ENCODE assay signal across 18 cellular contexts in the genomic region with DNA sequence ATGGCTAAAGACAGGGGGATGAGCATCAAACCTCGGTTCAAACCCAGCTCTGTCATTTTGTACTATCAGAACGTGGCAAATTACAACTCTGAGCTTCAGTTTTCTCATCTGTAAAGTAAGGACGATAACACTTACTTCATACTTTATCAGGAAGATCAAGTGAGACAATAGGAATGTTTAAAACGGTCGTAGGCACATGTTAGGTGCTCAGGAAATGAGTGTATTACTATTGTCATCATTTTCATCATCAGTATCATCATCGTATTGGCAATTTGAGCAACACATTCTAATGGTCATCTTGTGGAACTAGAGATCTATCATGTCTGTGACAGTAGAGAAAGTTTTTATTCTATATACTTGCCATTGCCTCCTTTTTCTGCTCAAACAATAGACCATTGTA. TPM values are rescaled to one million over a fixed set of nuclear protein-coding genes. Genes with fewer than 3 reads are reported as not detected.
DNase-seq lines count a peak whose midpoint lies in the region; TF ChIP-seq lines count a peak whose summit lies in the region.
"Had no signal": no experiment of that assay in that cellular context is flagged by ENCODE, and none has a peak within 500 bp of the region (broad histone marks: within the 10 kb centered on the region; RNA-seq: fewer than 3 reads in every experiment).

No MANE protein-coding gene starts in this region.

- H3K9me3 Mint-ChIP-seq in activated CD4-positive, alpha-beta T cell treated with anti-CD3 and anti-CD28 coated beads, Interleukin-2, amount 10 ng/mL, durations not matched to agents 24 days and 14 days = no peaks in the 10 kb centered on the region
- no peaks in the 10 kb centered on the region for H3K9me3 Mint-ChIP-seq in endothelial cell (ENCODE audit: unreplicated experiment)
- H3K9me3 Mint-ChIP-seq: CD4-positive, alpha-beta T cell; GM23338; H9 had no signal

- H3K27ac Mint-ChIP-seq in activated CD4-positive, alpha-beta T cell treated with anti-CD3 and anti-CD28 coated beads, Interleukin-2, amount 10 ng/mL, durations not matched to agents 24 days and 14 days = no peak overlapping the region
- H3K27ac Mint-ChIP-seq in endothelial cell (ENCODE audit: unreplicated experiment) = peak overlapping the region; percentile 48
- H3K27ac Mint-ChIP-seq: CD14-positive monocyte; CD4-positive, alpha-beta T cell; CD8-positive, alpha-beta memory T cell; GM23338; H9 had no signal

- H3K27me3 Mint-ChIP-seq in activated CD4-positive, alpha-beta T cell treated with anti-CD3 and anti-CD28 coated beads, Interleukin-2, amount 10 ng/mL, durations not matched to agents 24 days and 14 days = peaks cover 34% of the 10 kb centered on the region
- peaks cover 3% of the 10 kb centered on the region for H3K27me3 Mint-ChIP-seq in endothelial cell (ENCODE audit: unreplicated experiment)

- intact Hi-C loops in activated CD4-positive, alpha-beta T cell treated with anti-CD3 and anti-CD28 coated beads, Interleukin-2, amount 10 ng/mL, durations not matched to agents 24 days and 14 days (cut with micrococcal nuclease) = no loop called here

- no peak overlapping the region for H3K4me3 Mint-ChIP-seq in activated CD4-positive, alpha-beta T cell treated with anti-CD3 and anti-CD28 coated beads, Interleukin-2, amount 10 ng/mL, durations not matched to agents 24 days and 14 days
- no peak overlapping the region for H3K4me3 Mint-ChIP-seq in endothelial cell (ENCODE audit: unreplicated experiment)
- H3K4me3 Mint-ChIP-seq: CD14-positive monocyte; CD4-positive, alpha-beta T cell; CD8-positive, alpha-beta memory T cell; GM23338; H9 had no signal

- H3K4me1 Mint-ChIP-seq in activated CD4-positive, alpha-beta T cell treated with anti-CD3 and anti-CD28 coated beads, Interleukin-2, amount 10 ng/mL, durations not matched to agents 24 days and 14 days = no peaks in the 10 kb centered on the region
- H3K4me1 Mint-ChIP-seq in endothelial cell (ENCODE audit: unreplicated experiment) = peaks cover 14% of the 10 kb centered on the region
- H3K4me1 Mint-ChIP-seq: CD14-positive monocyte; CD8-positive, alpha-beta memory T cell; GM23338; H9 had no signal

- DNase-seq in activated CD4-positive, alpha-beta T cell treated with anti-CD3 and anti-CD28 coated beads, Interleukin-2, amount 10 ng/mL, durations not matched to agents 24 days and 14 days = peak; percentile 17
- DNase-seq in activated CD4-positive, alpha-beta T cell treated with anti-CD3 and anti-CD28 coated beads for 4 hours = no peak
- DNase-seq in endothelial cell (ENCODE audit: low spot score) (no peak), NCI-H2171 treated with DMSO at 0.1 percent for 48 hours (lab: John Stamatoyannopoulos, UW) (no peak), NCI-H2196 (lab: John Stamatoyannopoulos, UW; ENCODE audit: unreplicated experiment) (no peak)
- DNase-seq: AML-193; BE2C; CD4-positive, alpha-beta T cell; CD8-positive, alpha-beta memory T cell; DMS 273 treated with DMSO at 0.1 percent for 48 hours; DMS79; GDM1; H9 had no signal

- no peak for TF ChIP-seq CTCF in VCaP (conservative IDR thresholded peaks at IDR 0.05)
- no peak for TF ChIP-seq CTCF in endothelial cell (IDR thresholded peaks at IDR 0.05; ENCODE audit: unreplicated experiment)

- peaks cover 1% of the 10 kb centered on the region for H3K36me3 Mint-ChIP-seq in activated CD4-positive, alpha-beta T cell treated with anti-CD3 and anti-CD28 coated beads, Interleukin-2, amount 10 ng/mL, durations not matched to agents 24 days and 14 days (ENCODE audit: low read depth)
- H3K36me3 Mint-ChIP-seq in endothelial cell (ENCODE audit: low read depth, unreplicated experiment) = peaks cover 4% of the 10 kb centered on the region
- H3K36me3 Mint-ChIP-seq: CD14-positive monocyte had no signal

- peak overlapping the region; percentile 82 for H3K27ac ChIP-seq in VCaP
- H3K27ac ChIP-seq: 22Rv1; BLaER1 treated with 17β-estradiol and CSF1 and Interleukin-3, amounts not matched to agents 10 nM and 100 nM had no signal

RNA-seq across cellular contexts. Expression of gene GADD45A, which starts 22.1 kb away (rescaled TPM):
- total RNA-seq in activated CD4-positive, alpha-beta T cell treated with anti-CD3 and anti-CD28 coated beads, Interleukin-2, amount 10 ng/mL, durations not matched to agents 24 days and 14 days = 33.4 and 36.7 TPM in 2 replicates
- 46.5 TPM for total RNA-seq in endothelial cell (ENCODE audit: unreplicated experiment)
